In genomic region chr1:30413606-30414005, GRCh38 we compare ENCODE assay signal across 14 cellular contexts.
"Had no signal": no experiment of that assay in that cellular context is flagged by ENCODE, and none has a peak within 500 bp of the region (broad histone marks: within the 10 kb centered on the region; RNA-seq: fewer than 3 reads in every experiment).

No MANE protein-coding gene starts in this region.

- H3K36me3 Mint-ChIP-seq: activated CD4-positive, alpha-beta memory T cell treated with anti-CD3 and anti-CD28 coated beads for 36 hours; activated naive CD8-positive, alpha-beta T cell; memory B cell had no signal

- H3K4me3 Mint-ChIP-seq: activated CD4-positive, alpha-beta memory T cell treated with anti-CD3 and anti-CD28 coated beads for 36 hours; activated naive CD8-positive, alpha-beta T cell; memory B cell had no signal

- H3K4me1 ChIP-seq: SJCRH30, thyroid gland had no signal

- H3K4me3 ChIP-seq: esophagus squamous epithelium, ovary, SJCRH30, thyroid gland had no signal

- H3K27me3 ChIP-seq: ovary, thyroid gland had no signal

- H3K9me3 Mint-ChIP-seq: activated CD4-positive, alpha-beta memory T cell treated with anti-CD3 and anti-CD28 coated beads for 36 hours; memory B cell had no signal

- H3K27ac ChIP-seq: esophagus squamous epithelium, ovary, SJCRH30, thyroid gland had no signal

- H3K9me3 ChIP-seq: esophagus squamous epithelium, ovary, SJCRH30, thyroid gland had no signal

- H3K27ac Mint-ChIP-seq: activated CD4-positive, alpha-beta memory T cell treated with anti-CD3 and anti-CD28 coated beads for 36 hours; activated naive CD8-positive, alpha-beta T cell; memory B cell had no signal

- H3K36me3 ChIP-seq: esophagus squamous epithelium, ovary, SJCRH30, thyroid gland had no signal

- DNase-seq: activated CD4-positive, alpha-beta memory T cell treated with anti-CD3 and anti-CD28 coated beads for 36 hours; activated CD4-positive, CD25-positive, alpha-beta regulatory T cell treated with anti-CD3 and anti-CD28 coated beads, Interleukin-2, amount 50 U/mL, for 72 hours; activated gamma-delta T cell; activated T-cell treated with anti-CD3 and anti-CD28 coated beads for 4 hours; anterior cingulate cortex; esophagus squamous epithelium; foreskin fibroblast; SJCRH30; stimulated activated CD4-positive, alpha-beta T cell treated with anti-CD3 and anti-CD28 coated beads, Interleukin-15, amount 100 ng/mL, for 24 hours; stimulated activated CD4-positive, alpha-beta T cell treated with anti-CD3 and anti-CD28 coated beads, Interleukin-4, amount 100 ng/mL, for 24 hours; thyroid gland had no signal

- H3K4me1 Mint-ChIP-seq: memory B cell had no signal
